In the genomic region with DNA sequence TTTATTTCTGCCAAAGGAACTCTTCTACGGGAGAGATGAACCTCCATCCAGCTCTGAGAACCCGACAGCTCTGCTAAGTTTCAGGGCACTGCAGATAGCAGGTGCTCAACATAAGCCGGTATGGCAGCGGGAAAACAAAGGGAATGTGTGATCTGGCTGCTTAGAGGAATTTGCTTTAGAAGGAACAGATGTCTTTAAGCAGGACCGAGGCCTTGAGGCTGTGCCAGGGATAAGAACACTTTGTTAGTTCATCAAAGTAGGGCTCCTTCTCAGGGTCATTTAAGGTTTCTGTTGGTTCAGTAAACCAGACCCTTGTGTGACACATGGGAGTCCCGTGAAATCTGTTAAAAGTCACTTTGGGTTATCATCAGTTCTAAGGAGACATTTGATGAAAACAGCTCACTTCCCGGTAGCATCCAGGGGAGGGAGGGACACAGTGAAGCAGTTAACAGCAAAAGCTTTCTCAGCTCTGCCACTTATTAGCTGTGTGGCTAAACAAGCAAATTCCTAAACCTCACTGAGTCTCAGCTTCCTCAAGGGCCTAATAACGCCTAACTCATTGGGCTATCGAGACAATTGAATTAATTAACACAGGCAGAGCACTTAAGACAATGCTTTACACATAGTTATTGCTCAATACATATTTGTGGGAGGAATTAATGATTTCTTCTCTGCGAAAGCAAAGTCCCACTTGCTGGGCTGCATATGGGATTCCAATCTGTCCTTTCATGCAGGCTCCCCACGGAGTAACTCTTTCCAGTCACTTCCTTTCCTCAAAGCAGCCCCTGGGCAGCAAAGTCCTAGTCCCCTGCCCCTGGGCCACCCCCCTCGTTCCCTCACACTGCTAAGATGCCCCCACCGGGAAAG, we compare ENCODE assay signal across 1 cellular context.
TF ChIP-seq lines count a peak whose summit lies in the region.

No MANE protein-coding gene starts in this region.

TF ChIP-seq in K562, 482 proteins besides CTCF, POLR2A, EP300 and RAD21:
- TF ChIP-seq ZNF24 (IDR thresholded peaks at IDR 0.05) (no peak), BMI1 (IDR thresholded peaks at IDR 0.05; ENCODE audit: low read length) (no peak), KLF16 (IDR thresholded peaks at IDR 0.05) (no peak), ZNF589 (CRISPR knock-in tag; IDR thresholded peaks at IDR 0.05; ENCODE audit: low read depth) (no peak), FOXP1 (CRISPR knock-in tag; IDR thresholded peaks at IDR 0.05) (no peak), ZNF780A (CRISPR knock-in tag; IDR thresholded peaks at IDR 0.05) (no peak), ARID3B (CRISPR knock-in tag; IDR thresholded peaks at IDR 0.05; ENCODE audit: borderline replicate concordance) (no peak), CREM (IDR thresholded peaks at IDR 0.05; ENCODE audit: low read depth) (no peak), CEBPG (CRISPR knock-in tag; IDR thresholded peaks at IDR 0.05) (no peak), CEBPG (tag; conservative IDR thresholded peaks at IDR 0.05 in 1 of 2, IDR thresholded peaks at IDR 0.05 in 1 of 2) (0 out of 4 replicates have a peak, but pooled peaks have one; percentile 25 to 37), ZC3H8 (IDR thresholded peaks at IDR 0.05) (no peak), GABPA (tag; conservative IDR thresholded peaks at IDR 0.05; ENCODE audit: low read depth) (no peak), JUN (IDR thresholded peaks at IDR 0.05; ENCODE audit: borderline replicate concordance, low read depth, low read length) (no peak), JUN (CRISPR knock-in tag; IDR thresholded peaks at IDR 0.05; ENCODE audit: borderline replicate concordance) (no peak), CEBPB (tag; IDR thresholded peaks at IDR 0.05) (peak; percentile 64)
- TF ChIP-seq, protein P1, sequence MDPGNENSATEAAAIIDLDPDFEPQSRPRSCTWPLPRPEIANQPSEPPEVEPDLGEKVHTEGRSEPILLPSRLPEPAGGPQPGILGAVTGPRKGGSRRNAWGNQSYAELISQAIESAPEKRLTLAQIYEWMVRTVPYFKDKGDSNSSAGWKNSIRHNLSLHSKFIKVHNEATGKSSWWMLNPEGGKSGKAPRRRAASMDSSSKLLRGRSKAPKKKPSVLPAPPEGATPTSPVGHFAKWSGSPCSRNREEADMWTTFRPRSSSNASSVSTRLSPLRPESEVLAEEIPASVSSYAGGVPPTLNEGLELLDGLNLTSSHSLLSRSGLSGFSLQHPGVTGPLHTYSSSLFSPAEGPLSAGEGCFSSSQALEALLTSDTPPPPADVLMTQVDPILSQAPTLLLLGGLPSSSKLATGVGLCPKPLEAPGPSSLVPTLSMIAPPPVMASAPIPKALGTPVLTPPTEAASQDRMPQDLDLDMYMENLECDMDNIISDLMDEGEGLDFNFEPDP (CRISPR knock-in tag; IDR thresholded peaks at IDR 0.05), result no peak
- TF ChIP-seq, protein P2, sequence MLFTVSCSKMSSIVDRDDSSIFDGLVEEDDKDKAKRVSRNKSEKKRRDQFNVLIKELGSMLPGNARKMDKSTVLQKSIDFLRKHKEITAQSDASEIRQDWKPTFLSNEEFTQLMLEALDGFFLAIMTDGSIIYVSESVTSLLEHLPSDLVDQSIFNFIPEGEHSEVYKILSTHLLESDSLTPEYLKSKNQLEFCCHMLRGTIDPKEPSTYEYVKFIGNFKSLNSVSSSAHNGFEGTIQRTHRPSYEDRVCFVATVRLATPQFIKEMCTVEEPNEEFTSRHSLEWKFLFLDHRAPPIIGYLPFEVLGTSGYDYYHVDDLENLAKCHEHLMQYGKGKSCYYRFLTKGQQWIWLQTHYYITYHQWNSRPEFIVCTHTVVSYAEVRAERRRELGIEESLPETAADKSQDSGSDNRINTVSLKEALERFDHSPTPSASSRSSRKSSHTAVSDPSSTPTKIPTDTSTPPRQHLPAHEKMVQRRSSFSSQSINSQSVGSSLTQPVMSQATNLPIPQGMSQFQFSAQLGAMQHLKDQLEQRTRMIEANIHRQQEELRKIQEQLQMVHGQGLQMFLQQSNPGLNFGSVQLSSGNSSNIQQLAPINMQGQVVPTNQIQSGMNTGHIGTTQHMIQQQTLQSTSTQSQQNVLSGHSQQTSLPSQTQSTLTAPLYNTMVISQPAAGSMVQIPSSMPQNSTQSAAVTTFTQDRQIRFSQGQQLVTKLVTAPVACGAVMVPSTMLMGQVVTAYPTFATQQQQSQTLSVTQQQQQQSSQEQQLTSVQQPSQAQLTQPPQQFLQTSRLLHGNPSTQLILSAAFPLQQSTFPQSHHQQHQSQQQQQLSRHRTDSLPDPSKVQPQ (CRISPR knock-in tag; IDR thresholded peaks at IDR 0.05; ENCODE audit: borderline replicate concordance), result no peak
